In the genomic region with DNA sequence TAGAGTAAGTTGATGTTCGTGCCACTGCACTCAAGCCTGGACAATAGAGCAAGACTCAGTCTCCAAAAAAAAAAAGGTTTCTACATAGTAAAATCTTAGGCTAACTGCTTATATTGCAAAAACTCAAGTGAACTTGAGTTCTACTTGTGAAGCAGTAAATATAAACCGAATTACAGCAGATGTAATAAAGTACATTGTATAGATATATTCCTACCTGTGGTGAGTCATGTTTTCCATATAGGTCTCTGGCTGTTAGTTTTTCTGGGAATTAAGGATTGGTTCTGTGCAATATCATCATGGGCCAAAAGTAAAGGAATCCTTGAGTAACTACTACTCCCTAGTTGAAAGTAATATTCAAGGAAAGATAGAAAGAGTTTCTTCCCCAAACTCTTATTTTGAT, we compare ENCODE assay signal across 6 cellular contexts.
"Had no signal": no experiment of that assay in that cellular context is flagged by ENCODE, and none has a peak within 500 bp of the region (broad histone marks: within the 10 kb centered on the region; RNA-seq: fewer than 3 reads in every experiment).

No MANE protein-coding gene starts in this region.

- H3K27ac ChIP-seq: HL-60 had no signal

- ATAC-seq: HepG2, K562 had no signal

- DNase-seq: IMR-90, KBM-7, KG1 had no signal

- H3K4me3 ChIP-seq: K562 had no signal
